In the genomic region with DNA sequence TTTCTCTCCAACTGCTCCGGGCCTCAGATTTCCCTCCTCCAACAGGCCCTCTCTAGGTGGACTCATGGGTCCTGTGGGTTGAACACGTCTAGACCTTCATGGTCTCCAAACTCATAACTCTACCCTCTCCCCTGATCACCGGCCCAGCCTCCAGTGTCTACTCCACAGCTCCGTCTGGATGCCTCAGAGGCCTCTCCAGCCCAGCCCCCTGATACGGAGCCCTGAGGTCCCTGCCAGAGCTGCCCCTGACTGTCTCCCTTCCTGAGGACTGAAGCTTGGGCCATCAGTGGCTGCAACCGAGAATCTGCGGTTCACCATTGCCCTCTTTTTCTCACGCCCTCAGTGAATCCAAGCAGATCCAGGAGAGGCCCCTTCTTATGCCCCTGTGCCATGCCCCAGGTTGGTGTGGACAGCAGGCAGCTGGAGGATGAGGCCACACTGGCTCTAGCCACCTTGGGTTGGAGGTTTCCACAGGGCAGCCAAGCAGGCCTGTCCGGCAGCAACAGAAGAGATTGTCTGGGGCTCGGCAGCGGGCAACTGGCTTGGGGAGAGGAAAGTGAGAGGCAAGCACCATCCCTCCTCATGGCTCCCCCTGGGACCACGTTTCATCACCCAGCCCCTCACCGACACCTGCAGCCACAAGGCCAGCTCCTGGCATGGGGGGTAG, we compare ENCODE assay signal across 14 cellular contexts.
"Had no signal": no experiment of that assay in that cellular context is flagged by ENCODE, and none has a peak within 500 bp of the region (broad histone marks: within the 10 kb centered on the region; RNA-seq: fewer than 3 reads in every experiment).

No MANE protein-coding gene starts in this region.

- H3K9me3 ChIP-seq: body of pancreas, pancreas, transverse colon had no signal

- H3K27me3 ChIP-seq: body of pancreas, pancreas had no signal

- H3K27ac ChIP-seq: body of pancreas, pancreas, SK-N-MC, transverse colon had no signal

- H3K4me3 ChIP-seq: body of pancreas, pancreas, SK-N-MC, transverse colon had no signal

- H3K36me3 ChIP-seq: pancreas, transverse colon had no signal

- ATAC-seq: body of pancreas, pancreas had no signal

- DNase-seq: activated CD4-positive, alpha-beta T cell treated with anti-CD3 and anti-CD28 coated beads, Interleukin-2, amount 10 ng/mL, durations not matched to agents 7 days and 5 days; activated CD8-positive, alpha-beta memory T cell treated with anti-CD3 and anti-CD28 coated beads, Interleukin-2, amount 50 U/mL, for 48 hours; amniotic stem cell; central memory CD4-positive, alpha-beta T cell; cortex of kidney; effector CD4-positive, alpha-beta T cell; foreskin fibroblast; stimulated activated CD4-positive, alpha-beta T cell treated with anti-CD3 and anti-CD28 coated beads, Interleukin-4, amount 100 ng/mL, for 24 hours; stimulated activated naive CD4-positive, alpha-beta T cell treated with Interleukin-2 at 50 U/mL for 16 hours; substantia nigra; transverse colon had no signal

- H3K4me1 ChIP-seq: pancreas had no signal
